22 cellular contexts compared by ENCODE assay signal in the genomic region with DNA sequence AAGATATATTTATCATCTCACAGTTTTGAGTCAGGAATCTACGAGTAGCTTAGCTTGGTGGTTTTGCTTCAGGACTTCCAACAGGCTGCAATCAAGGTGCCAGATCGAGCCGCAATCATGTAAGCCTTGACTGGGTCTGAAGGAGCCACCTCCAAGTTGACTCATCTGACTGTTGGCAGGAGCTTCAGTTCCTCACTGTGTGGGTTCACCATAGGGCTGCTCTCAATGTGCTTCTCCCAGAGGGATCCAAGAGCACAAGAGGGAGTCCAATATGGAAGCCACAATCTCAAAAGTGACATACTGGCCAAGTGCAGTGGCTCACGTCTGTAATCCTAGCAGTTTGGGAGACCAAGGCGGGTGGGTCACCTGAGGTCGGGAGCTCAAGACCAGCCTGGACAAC. TPM values are rescaled to one million over a fixed set of nuclear protein-coding genes. Genes with fewer than 3 reads are reported as not detected.
"Had no signal": no experiment of that assay in that cellular context is flagged by ENCODE, and none has a peak within 500 bp of the region (broad histone marks: within the 10 kb centered on the region; RNA-seq: fewer than 3 reads in every experiment).

No MANE protein-coding gene starts in this region.

- H3K36me3 ChIP-seq: heart left ventricle, upper lobe of right lung had no signal

- H3K4me3 Mint-ChIP-seq: activated naive CD4-positive, alpha-beta T cell treated with anti-CD3 and anti-CD28 coated beads for 36 hours; activated T-helper 17 cell treated with anti-CD3 and anti-CD28 coated beads, Interleukin-2, amount 50 U/mL, for 72 hours; dendritic cell treated with granulocyte-macrophage colony-stimulating factor and Interleukin-4, amounts not matched to agents 40 ng/mL and 50 ng/mL, for 4 days; nephron; T-helper 1 cell treated with Interleukin-12 subunit alpha and Interleukin-12 subunit beta and Interleukin-4 antibody, amounts not matched to agents 30 μg/mL and 1 μg/mL, for 36 hours had no signal

- FAIRE-seq: frontal cortex, TTC549 had no signal

- H3K4me1 ChIP-seq: body of pancreas, heart left ventricle, upper lobe of right lung had no signal

- H3K4me1 Mint-ChIP-seq: activated T-helper 17 cell treated with anti-CD3 and anti-CD28 coated beads, Interleukin-2, amount 50 U/mL, for 72 hours had no signal

- H3K9me3 ChIP-seq: body of pancreas, heart left ventricle, upper lobe of right lung had no signal

- DNase-seq: activated CD4-positive, alpha-beta T cell treated with anti-CD3 and anti-CD28 coated beads, Interleukin-2, amount 50 U/mL, for 1 hour; activated CD4-positive, CD25-positive, alpha-beta regulatory T cell; activated naive CD4-positive, alpha-beta T cell treated with anti-CD3 and anti-CD28 coated beads for 36 hours; activated T-cell treated with anti-CD3 and anti-CD28 coated beads for 4 hours; body of pancreas; heart left ventricle; islet precursor cell; left ventricle myocardium superior; mesendoderm; occipital lobe; stimulated activated CD4-positive, alpha-beta T cell treated with anti-CD3 and anti-CD28 coated beads, Interleukin-12 subunit alpha, Interleukin-12 subunit beta, amount 100 ng/mL, for 4 hours; stimulated activated naive CD4-positive, alpha-beta T cell treated with Interleukin-2 at 50 U/mL for 16 hours; upper lobe of right lung had no signal

- H3K27ac ChIP-seq: body of pancreas, heart left ventricle, upper lobe of right lung had no signal

- H3K9me3 Mint-ChIP-seq: activated naive CD4-positive, alpha-beta T cell treated with anti-CD3 and anti-CD28 coated beads for 36 hours; activated T-helper 17 cell treated with anti-CD3 and anti-CD28 coated beads, Interleukin-2, amount 50 U/mL, for 72 hours; dendritic cell treated with granulocyte-macrophage colony-stimulating factor and Interleukin-4, amounts not matched to agents 40 ng/mL and 50 ng/mL, for 4 days; nephron; T-helper 1 cell treated with Interleukin-12 subunit alpha and Interleukin-12 subunit beta and Interleukin-4 antibody, amounts not matched to agents 30 μg/mL and 1 μg/mL, for 36 hours had no signal

- H3K4me3 ChIP-seq: body of pancreas, heart left ventricle, upper lobe of right lung had no signal

- H3K27ac Mint-ChIP-seq: activated naive CD4-positive, alpha-beta T cell treated with anti-CD3 and anti-CD28 coated beads for 36 hours; activated T-helper 17 cell treated with anti-CD3 and anti-CD28 coated beads, Interleukin-2, amount 50 U/mL, for 72 hours; dendritic cell treated with granulocyte-macrophage colony-stimulating factor and Interleukin-4, amounts not matched to agents 40 ng/mL and 50 ng/mL, for 4 days; progenitor cell of endocrine pancreas; T-helper 1 cell treated with Interleukin-12 subunit alpha and Interleukin-12 subunit beta and Interleukin-4 antibody, amounts not matched to agents 30 μg/mL and 1 μg/mL, for 36 hours had no signal

- H3K27me3 ChIP-seq: body of pancreas, upper lobe of right lung had no signal

RNA-seq across cellular contexts. Expression of gene DCHS2, which starts 26.5 kb away (rescaled TPM):
- total RNA-seq: activated CD8-positive, alpha-beta memory T cell treated with anti-CD3 and anti-CD28 coated beads for 36 hours; activated naive CD4-positive, alpha-beta T cell treated with anti-CD3 and anti-CD28 coated beads for 36 hours; activated T-helper 17 cell treated with anti-CD3 and anti-CD28 coated beads, Interleukin-2, amount 50 U/mL, for 72 hours; left ventricle myocardium superior; sciatic nerve had no signal
